1 cellular context compared by ENCODE assay signal in the genomic region with DNA sequence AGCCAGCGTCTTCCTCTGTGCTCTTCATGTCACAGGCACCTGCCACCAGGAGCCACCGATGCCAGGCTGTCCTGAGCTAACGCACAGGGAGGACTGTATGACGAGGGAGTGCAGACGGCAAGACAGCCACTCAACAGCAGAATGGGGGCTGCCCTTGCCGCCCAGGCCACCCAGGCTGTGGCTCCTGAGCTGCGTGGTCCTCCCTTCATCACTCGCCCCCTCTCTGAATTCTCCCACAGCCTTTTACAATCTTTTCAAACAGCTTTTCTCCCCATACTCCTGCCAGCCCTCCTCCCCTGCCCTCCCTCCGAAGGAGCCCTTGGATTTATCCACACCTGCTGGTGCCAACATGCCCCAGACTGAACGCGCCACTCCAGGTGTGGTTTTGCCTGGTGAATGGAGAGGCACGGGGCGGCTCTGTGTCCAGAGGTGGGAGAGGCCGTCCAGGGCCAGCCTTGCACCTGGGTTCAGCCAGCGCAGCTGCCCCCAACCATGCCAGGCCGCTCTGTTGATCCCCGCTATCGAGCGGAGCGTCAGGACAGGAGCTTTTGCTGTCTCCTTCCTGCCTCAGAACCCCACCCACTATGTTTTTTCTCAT.
TF ChIP-seq lines count a peak whose summit lies in the region.

No MANE protein-coding gene starts in this region.

TF ChIP-seq in SK-N-SH, 30 proteins besides CTCF, POLR2A, EP300 and RAD21:
- TF ChIP-seq, protein P1, sequence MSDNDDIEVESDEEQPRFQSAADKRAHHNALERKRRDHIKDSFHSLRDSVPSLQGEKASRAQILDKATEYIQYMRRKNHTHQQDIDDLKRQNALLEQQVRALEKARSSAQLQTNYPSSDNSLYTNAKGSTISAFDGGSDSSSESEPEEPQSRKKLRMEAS (IDR thresholded peaks at IDR 0.05; ENCODE audit: low read depth): no peak
- TF ChIP-seq CHD2 (IDR thresholded peaks at IDR 0.05; ENCODE audit: low read length, partially characterized antibody) (no peak), RXRA (IDR thresholded peaks at IDR 0.05; ENCODE audit: borderline replicate concordance, low read depth) (no peak), GABPA (IDR thresholded peaks at IDR 0.05; ENCODE audit: low read depth) (no peak), GATA2 (CRISPR knock-in tag; IDR thresholded peaks at IDR 0.05) (no peak), FOXJ3 (CRISPR knock-in tag; IDR thresholded peaks at IDR 0.05) (no peak), YY1 (IDR thresholded peaks at IDR 0.05; ENCODE audit: low read depth) (no peak), FOXM1 (IDR thresholded peaks at IDR 0.05; ENCODE audit: low read depth) (no peak), SMC3 (IDR thresholded peaks at IDR 0.05; ENCODE audit: low read depth, low read length) (no peak), SIN3A (IDR thresholded peaks at IDR 0.05; ENCODE audit: borderline replicate concordance, low read depth, low read length) (no peak), FOSL2 (IDR thresholded peaks at IDR 0.05; ENCODE audit: borderline replicate concordance, low read depth) (no peak), POLR2AphosphoS5 (IDR thresholded peaks at IDR 0.05; ENCODE audit: low read depth, low read length) (no peak)
- TF ChIP-seq, protein P2, sequence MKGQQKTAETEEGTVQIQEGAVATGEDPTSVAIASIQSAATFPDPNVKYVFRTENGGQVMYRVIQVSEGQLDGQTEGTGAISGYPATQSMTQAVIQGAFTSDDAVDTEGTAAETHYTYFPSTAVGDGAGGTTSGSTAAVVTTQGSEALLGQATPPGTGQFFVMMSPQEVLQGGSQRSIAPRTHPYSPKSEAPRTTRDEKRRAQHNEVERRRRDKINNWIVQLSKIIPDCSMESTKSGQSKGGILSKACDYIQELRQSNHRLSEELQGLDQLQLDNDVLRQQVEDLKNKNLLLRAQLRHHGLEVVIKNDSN (IDR thresholded peaks at IDR 0.05; ENCODE audit: borderline replicate concordance, low read depth): no peak
- TF ChIP-seq, protein P3, sequence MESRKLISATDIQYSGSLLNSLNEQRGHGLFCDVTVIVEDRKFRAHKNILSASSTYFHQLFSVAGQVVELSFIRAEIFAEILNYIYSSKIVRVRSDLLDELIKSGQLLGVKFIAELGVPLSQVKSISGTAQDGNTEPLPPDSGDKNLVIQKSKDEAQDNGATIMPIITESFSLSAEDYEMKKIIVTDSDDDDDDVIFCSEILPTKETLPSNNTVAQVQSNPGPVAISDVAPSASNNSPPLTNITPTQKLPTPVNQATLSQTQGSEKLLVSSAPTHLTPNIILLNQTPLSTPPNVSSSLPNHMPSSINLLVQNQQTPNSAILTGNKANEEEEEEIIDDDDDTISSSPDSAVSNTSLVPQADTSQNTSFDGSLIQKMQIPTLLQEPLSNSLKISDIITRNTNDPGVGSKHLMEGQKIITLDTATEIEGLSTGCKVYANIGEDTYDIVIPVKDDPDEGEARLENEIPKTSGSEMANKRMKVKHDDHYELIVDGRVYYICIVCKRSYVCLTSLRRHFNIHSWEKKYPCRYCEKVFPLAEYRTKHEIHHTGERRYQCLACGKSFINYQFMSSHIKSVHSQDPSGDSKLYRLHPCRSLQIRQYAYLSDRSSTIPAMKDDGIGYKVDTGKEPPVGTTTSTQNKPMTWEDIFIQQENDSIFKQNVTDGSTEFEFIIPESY (IDR thresholded peaks at IDR 0.05; ENCODE audit: borderline replicate concordance, low read depth): no peak
